1 cellular context compared by ENCODE assay signal in genomic region chr2:46420945-46421344, GRCh38.
TF ChIP-seq lines count a peak whose summit lies in the region.

No MANE protein-coding gene starts in this region.

TF ChIP-seq in HEK293, 187 proteins besides CTCF, POLR2A, EP300 and RAD21 (continued from another document and continues in another):
- TF ChIP-seq SALL2 (tag by site-specific recombination; IDR thresholded peaks at IDR 0.05; ENCODE audit: borderline replicate concordance) (no peak), ZBTB21 (tag by site-specific recombination; IDR thresholded peaks at IDR 0.05) (0 out of 2 replicates have a peak, but pooled peaks have one; percentile 44), ZFP69B (tag by site-specific recombination; IDR thresholded peaks at IDR 0.05) (no peak), ZNF138 (tag by site-specific recombination; IDR thresholded peaks at IDR 0.05; ENCODE audit: borderline replicate concordance) (peak; percentile 96), ZNF747 (tag by site-specific recombination; IDR thresholded peaks at IDR 0.05) (no peak), ZSCAN16 (tag by site-specific recombination; IDR thresholded peaks at IDR 0.05) (no peak), ZNF449 (tag by site-specific recombination; IDR thresholded peaks at IDR 0.05) (no peak), ZNF155 (tag by site-specific recombination; IDR thresholded peaks at IDR 0.05) (peak; percentile 72; the same call in 1 of the 2 replicates), ZBTB11 (tag by site-specific recombination; conservative IDR thresholded peaks at IDR 0.05; ENCODE audit: low read depth) (peak; percentile 89), WT1 (tag by site-specific recombination; IDR thresholded peaks at IDR 0.05) (no peak), ZNF639 (tag by site-specific recombination; IDR thresholded peaks at IDR 0.05) (peak; percentile 69), ZFP3 (tag by site-specific recombination; IDR thresholded peaks at IDR 0.05; ENCODE audit: low read depth) (no peak), OVOL3 (tag by site-specific recombination; IDR thresholded peaks at IDR 0.05) (no peak), ZNF701 (tag by site-specific recombination; IDR thresholded peaks at IDR 0.05) (no peak), ZNF777 (tag by site-specific recombination; IDR thresholded peaks at IDR 0.05; ENCODE audit: borderline replicate concordance) (no peak), ZNF830 (tag by site-specific recombination; IDR thresholded peaks at IDR 0.05; ENCODE audit: low read depth) (no peak), ZNF354C (tag by site-specific recombination; IDR thresholded peaks at IDR 0.05; ENCODE audit: borderline replicate concordance, low read depth) (peak; percentile 88; the same call in 1 of the 2 replicates), ZSCAN23 (tag by site-specific recombination; IDR thresholded peaks at IDR 0.05) (no peak), ZNF596 (tag by site-specific recombination; IDR thresholded peaks at IDR 0.05) (no peak), ZNF518A (tag by site-specific recombination; conservative IDR thresholded peaks at IDR 0.05; ENCODE audit: low read depth) (peak; percentile 96), FEZF1 (tag by site-specific recombination; IDR thresholded peaks at IDR 0.05) (no peak; the same call in 1 of the 2 replicates), ZNF366 (tag by site-specific recombination; conservative IDR thresholded peaks at IDR 0.05) (peak; percentile 40; the same call in 1 of the 2 replicates), PRDM2 (tag by site-specific recombination; IDR thresholded peaks at IDR 0.05; ENCODE audit: borderline replicate concordance) (no peak), SCRT1 (tag by site-specific recombination; IDR thresholded peaks at IDR 0.05; ENCODE audit: borderline replicate concordance) (no peak), ZNF580 (tag by site-specific recombination; IDR thresholded peaks at IDR 0.05) (peak; percentile 84), IKZF3 (tag by site-specific recombination; IDR thresholded peaks at IDR 0.05) (no peak), ZNF335 (tag by site-specific recombination; conservative IDR thresholded peaks at IDR 0.05) (no peak), ZNF211 (tag by site-specific recombination; IDR thresholded peaks at IDR 0.05; ENCODE audit: low read depth) (no peak), ZIC2 (tag by site-specific recombination; IDR thresholded peaks at IDR 0.05) (no peak), ELK4 (IDR thresholded peaks at IDR 0.05; ENCODE audit: borderline replicate concordance, low read depth, low read length) (no peak), ZNF174 (tag by site-specific recombination; IDR thresholded peaks at IDR 0.05) (no peak), ZSCAN4 (tag by site-specific recombination; IDR thresholded peaks at IDR 0.05) (0 out of 2 replicates have a peak, but pooled peaks have one; percentile 11), ZNF132 (tag by site-specific recombination; IDR thresholded peaks at IDR 0.05; ENCODE audit: borderline replicate concordance) (no peak)
